16 cellular contexts compared by ENCODE assay signal in the genomic region with DNA sequence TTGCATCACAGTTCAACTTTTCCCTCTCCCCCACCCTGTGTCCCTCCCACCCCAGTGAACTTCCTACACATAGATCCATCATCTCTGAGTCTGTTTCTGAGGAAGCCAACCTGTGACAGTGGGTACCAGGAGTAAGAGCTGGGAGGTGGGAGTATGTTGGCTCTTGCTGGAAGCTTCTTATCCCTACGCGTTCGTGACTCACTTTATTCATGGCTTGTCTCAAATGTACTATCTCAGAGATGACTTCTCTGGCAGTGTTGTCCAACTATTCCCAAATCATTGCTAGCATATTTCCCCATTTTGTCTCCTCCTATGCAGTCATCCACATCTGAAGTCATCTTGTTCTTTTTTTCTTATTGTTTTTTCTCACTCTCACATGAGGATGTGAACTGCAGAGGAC.
"Had no signal": no experiment of that assay in that cellular context is flagged by ENCODE, and none has a peak within 500 bp of the region (broad histone marks: within the 10 kb centered on the region; RNA-seq: fewer than 3 reads in every experiment).

No MANE protein-coding gene starts in this region.

- H3K4me3 ChIP-seq: cardiac muscle cell, mucosa of descending colon, sigmoid colon, smooth muscle cell, upper lobe of right lung had no signal

- H3K9me3 ChIP-seq: mucosa of descending colon, sigmoid colon, upper lobe of right lung had no signal

- H3K4me1 ChIP-seq: upper lobe of right lung had no signal

- H3K36me3 ChIP-seq: cardiac muscle cell, sigmoid colon, upper lobe of right lung had no signal

- H3K4me2 ChIP-seq: smooth muscle cell had no signal

- H3K27ac ChIP-seq: cardiac muscle cell, sigmoid colon, upper lobe of right lung had no signal

- H3K27me3 ChIP-seq: cardiac muscle cell, sigmoid colon, upper lobe of right lung had no signal

- DNase-seq: activated naive CD4-positive, alpha-beta T cell; activated naive CD8-positive, alpha-beta T cell treated with anti-CD3 and anti-CD28 coated beads for 36 hours; activated T-cell treated with anti-CD3 and anti-CD28 coated beads, Interleukin-2, amount 50 U/mL, for 24 hours; amniotic stem cell; foreskin melanocyte; glutamatergic neuron; mucosa of descending colon; retina; sigmoid colon; stimulated activated CD4-positive, alpha-beta T cell treated with anti-CD3 and anti-CD28 coated beads, Interleukin-15, amount 100 ng/mL, for 24 hours; stimulated activated naive CD4-positive, alpha-beta T cell; T-cell; upper lobe of right lung had no signal

- ATAC-seq: mucosa of descending colon, T-cell, upper lobe of right lung, WTC11 had no signal
